ENCODE assay signal across 8 cellular contexts in genomic region chr18:2994603-2995432, GRCh38. TPM values are rescaled to one million over a fixed set of nuclear protein-coding genes. Genes with fewer than 3 reads are reported as not detected.
DNase-seq lines count a peak whose midpoint lies in the region; ATAC-seq, FAIRE-seq and TF ChIP-seq lines count a peak whose summit lies in the region.

No MANE protein-coding gene starts in this region.

- peak; percentile 84 for TF ChIP-seq RAD21 in GM12878 (IDR thresholded peaks at IDR 0.05; ENCODE audit: insufficient read depth, low read depth, low read length)

- H3K27ac ChIP-seq in GM12878 (ENCODE audit: control insufficient read depth, insufficient read depth) (peak overlapping the region; percentile 53; the same call in 1 of the 2 replicates), neutrophil (peak overlapping the region; percentile 62)

- no peak overlapping the region; the same call in 1 of the 2 replicates for H3K9ac ChIP-seq in GM12878 (ENCODE audit: control insufficient read depth, insufficient read depth, low read length)

- RAD21 ChIA-PET in GM12878 (lab: Charles Lee; ENCODE audit: unreplicated experiment) = interaction anchor here (0.6 to 4.3 kb wide), 28 partner anchors 8 to 1000 kb away, joined by 3 to 74 read pairs (median 4); partner anchors contain the start of gene MYL12A

- TF ChIP-seq CTCF in GM12878 (IDR thresholded peaks at IDR 0.05 in 2 of 3, conservative IDR thresholded peaks at IDR 0.05 in 1 of 3; ENCODE audit: control insufficient read depth in 2 of 3, extremely low read depth in 1 of 3, insufficient read depth in 1 of 3, low read depth in 3 of 3, low read length in 3 of 3) (peak; percentile 69 to 71 (median 70)), neutrophil (IDR thresholded peaks at IDR 0.05) (peak; percentile 68)

- no peak for TF ChIP-seq POLR2A in GM12878 (IDR thresholded peaks at IDR 0.05; ENCODE audit: low read depth, low read length)

- SMC1A ChIA-PET in GM12878 (lab: Charles Lee; ENCODE audit: uncharacterized antibody, unreplicated experiment) = interaction anchor here (0.6 to 4.5 kb wide), 32 partner anchors 8 to 281 kb away, joined by 3 to 78 read pairs (median 4); partner anchors contain the start of gene MYL12A

- H3K36me3 ChIP-seq in GM12878 (ENCODE audit: control insufficient read depth in 2 of 2, insufficient read depth in 2 of 2, low read length in 1 of 2) (no peaks in the 10 kb centered on the region), neutrophil (no peaks in the 10 kb centered on the region)

- no peak for TF ChIP-seq EP300 in GM12878 (IDR thresholded peaks at IDR 0.05; ENCODE audit: borderline replicate concordance in 1 of 2, control insufficient read depth in 1 of 2, low read depth in 2 of 2, low read length in 2 of 2)

- no peak for DNase-seq in GM12878 (ENCODE audit: low read depth, low spot score)
- no peak for DNase-seq in HEK293T (ENCODE audit: extremely low spot score)
- no peak for DNase-seq in mesenteric fat pad (ENCODE audit: low spot score)
- DNase-seq in NCI-H1930 (lab: John Stamatoyannopoulos, UW) = no peak

- BruUV-seq in GM12878 (replicated peaks; lab: Mats Ljungman, UMichigan) = no TSS peak

- H3K36me3 Mint-ChIP-seq in T-helper 1 cell treated with Interleukin-12 subunit alpha and Interleukin-12 subunit beta and Interleukin-4 antibody, amounts not matched to agents 30 μg/mL and 1 μg/mL, for 36 hours (ENCODE audit: low read depth) = peaks cover 18% of the 10 kb centered on the region

- H3K79me2 ChIP-seq in GM12878 (ENCODE audit: control insufficient read depth, insufficient read depth, low read length) = peaks cover 43% of the 10 kb centered on the region

- in situ Hi-C loops in GM12878 (cut with MboI) = loop anchor here (5.0 kb wide), 1 partner anchor 252 kb away; the partner anchor contains the start of gene MYL12A

- H4K20me1 ChIP-seq in GM12878 (ENCODE audit: control insufficient read depth, insufficient read depth) = no peaks in the 10 kb centered on the region

- CTCF ChIA-PET in GM12878 (lab: Yijun Ruan, JAX) (interaction anchor here (0.6 to 7.2 kb wide), 43 partner anchors 8 to 831 kb away, joined by 3 to 131 read pairs (median 4); partner anchors contain the start of genes LPIN2 and MYL12A), HEK293T (lab: Yijun Ruan, JAX) (interaction anchor here (0.7 kb wide), 1 partner anchor 134 kb away, joined by 3 read pairs; no protein-coding TSS in a partner anchor)

- no peak overlapping the region for H3K4me3 ChIP-seq in GM12878
- H3K4me3 ChIP-seq in neutrophil (ENCODE audit: low read depth in 1 of 2, low read length in 1 of 2) = no peak overlapping the region

- H3K4me1 ChIP-seq in GM12878 (ENCODE audit: control insufficient read depth, insufficient read depth, low read length) = peaks cover 33% of the 10 kb centered on the region
- H3K4me1 ChIP-seq in neutrophil (ENCODE audit: control insufficient read depth in 1 of 2, insufficient read depth in 1 of 2, low read depth in 1 of 2, low read length in 1 of 2) = peaks cover 29 to 45% of the 10 kb centered on the region in 2 experiments

- H3K9me3 ChIP-seq in GM12878 (replicated peaks; ENCODE audit: control insufficient read depth, insufficient read depth, low read length) (peaks cover 8% of the 10 kb centered on the region; the same call in 2 of the 3 replicates), neutrophil (no peaks in the 10 kb centered on the region)

- H3K9me3 Mint-ChIP-seq in T-helper 1 cell treated with Interleukin-12 subunit alpha and Interleukin-12 subunit beta and Interleukin-4 antibody, amounts not matched to agents 30 μg/mL and 1 μg/mL, for 36 hours = peaks cover 5% of the 10 kb centered on the region

- H3K27ac Mint-ChIP-seq in T-helper 1 cell treated with Interleukin-12 subunit alpha and Interleukin-12 subunit beta and Interleukin-4 antibody, amounts not matched to agents 30 μg/mL and 1 μg/mL, for 36 hours = peak overlapping the region; percentile 58

- POLR2A ChIA-PET in GM12878 (lab: Charles Lee) (interaction anchor here (1.2 to 1.7 kb wide), 3 partner anchors 10 to 252 kb away, joined by 3 to 9 read pairs (median 3); partner anchors contain the start of gene MYL12A), HEK293T (lab: Yijun Ruan, JAX) (no interaction called here)

- peak overlapping the region; percentile 15 for H3K4me3 Mint-ChIP-seq in T-helper 1 cell treated with Interleukin-12 subunit alpha and Interleukin-12 subunit beta and Interleukin-4 antibody, amounts not matched to agents 30 μg/mL and 1 μg/mL, for 36 hours

- intact Hi-C loops in GM12878 (cut with micrococcal nuclease; ENCODE audit: unreplicated experiment) = loop anchor here (1.0 to 5.0 kb wide), 3 partner anchors 67 to 251 kb away; no protein-coding TSS in a partner anchor

- H3K4me1 Mint-ChIP-seq in T-helper 1 cell treated with Interleukin-12 subunit alpha and Interleukin-12 subunit beta and Interleukin-4 antibody, amounts not matched to agents 30 μg/mL and 1 μg/mL, for 36 hours (ENCODE audit: low read depth) = peaks cover 62% of the 10 kb centered on the region

- FAIRE-seq in GM12878 (lab: Jason Lieb, UNC) = peak; percentile 54

- no peaks in the 10 kb centered on the region for H3K27me3 ChIP-seq in GM12878 (replicated peaks in 1 of 2; ENCODE audit: control insufficient read depth in 2 of 2, insufficient read depth in 2 of 2, low read length in 1 of 2)
- no peaks in the 10 kb centered on the region for H3K27me3 ChIP-seq in neutrophil

- 7% methylated on average over 6 of the region's 6 CpGs for WGBS in GM12878 (ENCODE audit: insufficient coverage, insufficient replicate concordance, low lambda C conversion rate, missing lambda C conversion rate)

- peak; percentile 60 for ATAC-seq in GM18519 (IDR thresholded peaks at IDR 0.05; ENCODE audit: low FRiP score, unreplicated experiment)
- ATAC-seq in HG02973 (IDR thresholded peaks at IDR 0.05; ENCODE audit: unreplicated experiment) = peak; percentile 90
- ATAC-seq in GM12878 = peak; percentile 93

- no peaks in the 10 kb centered on the region for H3K27me3 Mint-ChIP-seq in T-helper 1 cell treated with Interleukin-12 subunit alpha and Interleukin-12 subunit beta and Interleukin-4 antibody, amounts not matched to agents 30 μg/mL and 1 μg/mL, for 36 hours (ENCODE audit: low read depth)

- H3K4me2 ChIP-seq in GM12878 (ENCODE audit: control insufficient read depth, insufficient read depth) = peak overlapping the region; percentile 81

- peak overlapping the region; percentile 42; the same call in 1 of the 2 replicates for H2AFZ ChIP-seq in GM12878 (ENCODE audit: control insufficient read depth, low read depth, low read length)

TF ChIP-seq in GM12878, 131 proteins besides CTCF, POLR2A, EP300 and RAD21 (continues in another document):
- TF ChIP-seq ZNF384 (IDR thresholded peaks at IDR 0.05; ENCODE audit: borderline replicate concordance, low read depth, low read length) (peak; percentile 47; the same call in 1 of the 2 replicates), NRF1 (conservative IDR thresholded peaks at IDR 0.05; ENCODE audit: low read depth, low read length) (no peak), PAX8 (IDR thresholded peaks at IDR 0.05) (no peak), YY1 (IDR thresholded peaks at IDR 0.05; ENCODE audit: low read depth, low read length) (peak; percentile 88)
- TF ChIP-seq, protein P1, sequence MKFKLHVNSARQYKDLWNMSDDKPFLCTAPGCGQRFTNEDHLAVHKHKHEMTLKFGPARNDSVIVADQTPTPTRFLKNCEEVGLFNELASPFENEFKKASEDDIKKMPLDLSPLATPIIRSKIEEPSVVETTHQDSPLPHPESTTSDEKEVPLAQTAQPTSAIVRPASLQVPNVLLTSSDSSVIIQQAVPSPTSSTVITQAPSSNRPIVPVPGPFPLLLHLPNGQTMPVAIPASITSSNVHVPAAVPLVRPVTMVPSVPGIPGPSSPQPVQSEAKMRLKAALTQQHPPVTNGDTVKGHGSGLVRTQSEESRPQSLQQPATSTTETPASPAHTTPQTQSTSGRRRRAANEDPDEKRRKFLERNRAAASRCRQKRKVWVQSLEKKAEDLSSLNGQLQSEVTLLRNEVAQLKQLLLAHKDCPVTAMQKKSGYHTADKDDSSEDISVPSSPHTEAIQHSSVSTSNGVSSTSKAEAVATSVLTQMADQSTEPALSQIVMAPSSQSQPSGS (IDR thresholded peaks at IDR 0.05; ENCODE audit: low read length) = peak; percentile 34; the same call in 1 of the 2 replicates

TF ChIP-seq in HEK293T, 16 proteins besides CTCF, POLR2A, EP300 and RAD21 (continues in another document):
- no peak for TF ChIP-seq FOXM1 (IDR thresholded peaks at IDR 0.05; ENCODE audit: borderline replicate concordance)
- no peak for TF ChIP-seq L3MBTL2 (conservative IDR thresholded peaks at IDR 0.05)
- no peak for TF ChIP-seq ELF4 (IDR thresholded peaks at IDR 0.05)
- TF ChIP-seq BHLHE40 (IDR thresholded peaks at IDR 0.05; ENCODE audit: borderline replicate concordance) = no peak
- TF ChIP-seq CTBP1 (IDR thresholded peaks at IDR 0.05; ENCODE audit: borderline replicate concordance) = no peak
- TF ChIP-seq ZNF384 (IDR thresholded peaks at IDR 0.05) = no peak
- TF ChIP-seq TARDBP (IDR thresholded peaks at IDR 0.05) = no peak
- TF ChIP-seq SUZ12 (IDR thresholded peaks at IDR 0.05) = no peak
- no peak for TF ChIP-seq NFRKB (IDR thresholded peaks at IDR 0.05)
- TF ChIP-seq LEF1 (IDR thresholded peaks at IDR 0.05; ENCODE audit: borderline replicate concordance) = no peak
- no peak for TF ChIP-seq ARNT (IDR thresholded peaks at IDR 0.05)
- no peak for TF ChIP-seq SP1 (IDR thresholded peaks at IDR 0.05)
- no peak for TF ChIP-seq HDGF (IDR thresholded peaks at IDR 0.05; ENCODE audit: borderline replicate concordance)

RNA-seq across cellular contexts. Expression of gene LPIN2, which starts 18.1 kb away (rescaled TPM):
- 45.1 and 47.9 TPM in 2 replicates for total RNA-seq in GM12878 (2013; cell fraction: nucleolus; rRNA removed)
- total RNA-seq in GM12878 (2014; rRNA removed) = 18.3 and 19.5 TPM in 2 replicates
- total RNA-seq in GM12878 (2014; rRNA removed; fragmentation: Illumina TruSeq; extraction: Trizol) = 14.8 and 17.2 TPM in 2 replicates
- total RNA-seq in GM12878 (2021) = 19.6 and 23.5 TPM in 2 replicates
- 14.1 TPM for polyA plus RNA-seq in GM12878 (2011; ENCODE audit: low read depth)
- 28.0 and 32.0 TPM in 2 replicates for polyA plus RNA-seq in GM12878 (2011; rRNA removed)
- 18.7 and 20.1 TPM in 2 replicates for polyA plus RNA-seq in GM12878 (2011; cell fraction: cytosol; rRNA removed)
- 27.4 and 28.2 TPM in 2 replicates for polyA plus RNA-seq in GM12878 (2011; cell fraction: nucleus; rRNA removed)
- 14.0 and 18.7 TPM in 2 replicates for polyA plus RNA-seq in GM12878 (2012)
- 19.1 and 24.1 TPM in 2 replicates for polyA plus RNA-seq in GM12878 (2014; fragmentation: Illumina TruSeq; extraction: Trizol)
- 1 to 10 TPM; 4.1 to 4.5 TPM for polyA plus RNA-seq in GM12878 (2014; fragmentation: Nextera tagmentation; extraction: Ambion mirVana)
- 13.7 and 17.1 TPM in 2 replicates for polyA plus RNA-seq in GM12878 (2014; rRNA removed)
- 10 to 100 TPM; 12.0 to 14.2 TPM for polyA plus RNA-seq in GM12878 (2016; fragmentation: Nextera tagmentation; extraction: Ambion mirVana)
- 24.7 and 26.7 TPM in 2 replicates for polyA minus RNA-seq in GM12878 (2011; rRNA and poly(A)+ RNA removed)
- polyA minus RNA-seq in GM12878 (2011; cell fraction: cytosol; rRNA and poly(A)+ RNA removed) = 9.6 and 12.5 TPM in 2 replicates
- 10.8 and 17.7 TPM in 2 replicates for polyA minus RNA-seq in GM12878 (2011; cell fraction: nucleus; rRNA and poly(A)+ RNA removed)
- 29.0 TPM for total RNA-seq in mesenteric fat pad
